18 cellular contexts compared by ENCODE assay signal in the genomic region with DNA sequence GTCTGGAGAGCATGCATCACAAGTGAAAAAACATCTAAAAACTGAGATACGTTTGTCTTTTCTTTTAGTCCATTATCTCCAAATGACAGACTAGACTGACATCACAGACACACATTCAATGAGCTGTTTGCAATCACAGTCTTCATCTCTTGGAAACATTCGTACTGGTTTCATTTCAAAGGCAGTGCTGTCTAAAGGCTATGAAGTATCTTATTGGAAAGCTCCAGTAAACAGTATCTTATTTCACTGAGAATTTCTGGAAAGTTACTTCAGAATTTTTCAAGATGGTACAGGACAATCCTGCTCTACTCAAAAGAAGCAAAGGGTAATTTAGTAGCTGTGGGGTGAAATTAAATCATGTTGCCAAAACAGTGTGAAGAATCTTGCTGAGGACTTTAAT. TPM values are rescaled to one million over a fixed set of nuclear protein-coding genes. Genes with fewer than 3 reads are reported as not detected.
DNase-seq lines count a peak whose midpoint lies in the region; ATAC-seq, FAIRE-seq and TF ChIP-seq lines count a peak whose summit lies in the region.
"Had no signal": no experiment of that assay in that cellular context is flagged by ENCODE, and none has a peak within 500 bp of the region (broad histone marks: within the 10 kb centered on the region; RNA-seq: fewer than 3 reads in every experiment).

No MANE protein-coding gene starts in this region.

- DNase-seq in choroid plexus epithelial cell (ENCODE audit: low read depth) (peak; percentile 43), iris pigment epithelial cell (ENCODE audit: low read depth) (peak; percentile 60), sciatic nerve (ENCODE audit: low spot score) (no peak), activated T-cell treated with anti-CD3 and anti-CD28 coated beads for 4 hours (no peak), HUDEP-2 (lab: John Stamatoyannopoulos, UW; ENCODE audit: unreplicated experiment in 76 of 76) (no peak)
- DNase-seq: CD4-positive, CD25-positive, alpha-beta regulatory T cell; H9; Kasumi-1; MM.1S; NCI-H1105; NCI-H187; NCI-H446; NK-92 treated with Interleukin-12 subunit alpha and Interleukin-12 subunit beta, amount 100 ng/mL, for 24 hours; RPMI8226; SIG-M5 had no signal

- peak; percentile 92 for FAIRE-seq in TTC549 (lab: Jason Lieb, UNC)

- no peak for TF ChIP-seq CTCF in choroid plexus epithelial cell (conservative IDR thresholded peaks at IDR 0.05; ENCODE audit: low read depth, low read length)

- H3K4me3 ChIP-seq in choroid plexus epithelial cell (ENCODE audit: low read depth, low read length): no peak overlapping the region

- ATAC-seq in sciatic nerve (peak; percentile 43), esophagus mucosa (no peak)

- intact Hi-C loops in sciatic nerve (cut with DNase I): no loop called here

RNA-seq across cellular contexts. Expression of a gene that starts 53.5 kb away (rescaled TPM):
- total RNA-seq in sciatic nerve: 25.9 TPM
- 13.1 TPM for total RNA-seq in esophagus mucosa
- total RNA-seq: OCI-LY7 had no signal

Comparison
In these comparisons a context has a peak if more than half of its experiments do, and no peak if none do; other contexts are left out.
1. DNase-seq: peak in choroid plexus epithelial cell (single experiment) and iris pigment epithelial cell (single experiment); none in sciatic nerve (single experiment), activated T-cell treated with anti-CD3 and anti-CD28 coated beads for 4 hours (single experiment) and HUDEP-2 (0 of 76).